In the genomic region with DNA sequence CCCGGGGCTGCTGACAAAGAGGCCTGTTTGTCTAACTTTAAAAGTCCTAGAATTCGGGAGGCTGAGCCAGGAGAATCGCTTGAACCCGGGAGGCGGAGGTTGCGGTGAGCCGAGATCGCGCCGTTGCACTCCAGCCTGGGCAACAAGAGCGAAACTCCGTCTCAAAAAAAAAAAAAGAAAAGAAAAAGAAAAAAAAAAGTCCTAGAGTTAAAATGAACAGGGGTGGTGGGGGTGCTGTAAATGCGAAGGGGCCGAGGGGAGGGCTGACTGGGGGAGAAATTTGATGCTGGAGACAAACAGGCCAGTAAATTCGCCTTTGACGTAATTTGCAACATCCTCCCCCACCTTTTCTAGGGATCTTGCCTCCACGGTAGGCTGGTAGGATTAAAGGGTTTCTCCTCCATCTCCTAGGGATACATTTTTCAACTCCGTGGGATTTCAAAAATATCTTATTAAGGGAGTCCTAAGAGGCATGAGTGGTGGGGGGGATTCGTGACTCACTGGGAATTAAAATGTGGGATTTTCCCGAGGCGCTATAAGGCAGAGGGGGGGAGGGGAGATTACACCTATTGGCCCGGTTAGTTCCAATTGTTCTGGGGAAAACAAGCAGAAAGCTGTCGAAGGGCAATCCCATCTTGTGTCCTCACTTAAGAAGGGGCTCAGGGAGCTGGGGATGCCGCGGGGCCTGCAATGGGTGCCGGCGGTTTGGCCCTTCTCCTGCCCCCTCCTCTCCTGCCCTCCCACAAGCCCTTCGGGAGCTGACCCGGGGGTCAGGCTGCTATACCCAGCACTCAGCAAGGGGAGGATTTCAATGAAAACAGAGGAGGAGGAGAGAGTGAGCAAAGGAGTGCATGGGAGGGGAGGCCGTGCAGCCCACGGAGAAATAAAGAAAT, we compare ENCODE assay signal across 13 cellular contexts. TPM values are rescaled to one million over a fixed set of nuclear protein-coding genes. Genes with fewer than 3 reads are reported as not detected.
A peak's percentile ranks its signal among the peaks of the same experiment; 100 is the strongest.
DNase-seq lines count a peak whose midpoint lies in the region; TF ChIP-seq lines count a peak whose summit lies in the region.
"Had no signal": no experiment of that assay in that cellular context is flagged by ENCODE, and none has a peak within 500 bp of the region (broad histone marks: within the 10 kb centered on the region; RNA-seq: fewer than 3 reads in every experiment).

No MANE protein-coding gene starts in this region.

- in situ Hi-C loops in G401 (cut with HindIII; ENCODE audit: low sequenced_read_pairs), result no loop called here

- no peaks in the 10 kb centered on the region for H3K9me3 ChIP-seq in ES-I3 (ENCODE audit: control insufficient read depth, insufficient read depth, low read length)

- no peak for TF ChIP-seq CTCF in coronary artery (IDR thresholded peaks at IDR 0.05)

- H3K4me1 ChIP-seq in ES-I3 (ENCODE audit: insufficient read depth, low read length), result peaks cover 7% of the 10 kb centered on the region; the same call in 1 of the 2 replicates
- H3K4me1 ChIP-seq in rectal smooth muscle tissue (ENCODE audit: control insufficient read depth, insufficient read depth, low read length), result peaks cover 6% of the 10 kb centered on the region

- peak overlapping the region; percentile 18 for H3K9ac ChIP-seq in ES-I3 (ENCODE audit: low read depth, low read length)
- no peak overlapping the region for H3K9ac ChIP-seq in rectal smooth muscle tissue (ENCODE audit: low read length)

- peaks cover 2% of the 10 kb centered on the region for H3K27me3 ChIP-seq in rectal smooth muscle tissue (ENCODE audit: control insufficient read depth, insufficient read depth, low read length)

- H3K36me3 ChIP-seq in ES-I3 (ENCODE audit: insufficient read depth, low read length) (no peaks in the 10 kb centered on the region), rectal smooth muscle tissue (ENCODE audit: control insufficient read depth, insufficient read depth, low read length) (no peaks in the 10 kb centered on the region)

- peak; percentile 10 for DNase-seq in NCI-H2107 (lab: John Stamatoyannopoulos, UW)
- DNase-seq in coronary artery (ENCODE audit: low spot score), result no peak
- DNase-seq in G401 (ENCODE audit: low spot score), result no peak
- DNase-seq in NCI-H1694 (lab: John Stamatoyannopoulos, UW), result no peak
- no peak for DNase-seq in Kasumi-1 (lab: John Stamatoyannopoulos, UW)
- DNase-seq in HT-29 (ENCODE audit: low spot score), result no peak
- DNase-seq: activated CD4-positive, alpha-beta T cell treated with anti-CD3 and anti-CD28 coated beads, Interleukin-2, amount 10 ng/mL, durations not matched to agents 24 days and 14 days; activated naive CD4-positive, alpha-beta T cell treated with Interleukin-2 at 50 U/mL for 16 hours; dorsolateral prefrontal cortex; SHP77; small intestine had no signal

- H3K27ac ChIP-seq in coronary artery, result peak overlapping the region; percentile 81 to 87
- H3K27ac ChIP-seq in rectal smooth muscle tissue (ENCODE audit: low read depth, low read length), result peak overlapping the region; percentile 77

- H3K4me3 ChIP-seq in coronary artery (no peak overlapping the region), rectal smooth muscle tissue (ENCODE audit: low read length) (no peak overlapping the region)

RNA-seq across cellular contexts. Expression of a gene that starts 3.0 kb away (rescaled TPM):
- 21.3 and 28.8 TPM in 2 replicates for total RNA-seq in G401 (2014; rRNA removed; shearing (Covaris generic))
- total RNA-seq in HT-29 (2014; rRNA removed; shearing (Covaris generic)), result 23.3 and 25.5 TPM in 2 replicates
